In the genomic region with DNA sequence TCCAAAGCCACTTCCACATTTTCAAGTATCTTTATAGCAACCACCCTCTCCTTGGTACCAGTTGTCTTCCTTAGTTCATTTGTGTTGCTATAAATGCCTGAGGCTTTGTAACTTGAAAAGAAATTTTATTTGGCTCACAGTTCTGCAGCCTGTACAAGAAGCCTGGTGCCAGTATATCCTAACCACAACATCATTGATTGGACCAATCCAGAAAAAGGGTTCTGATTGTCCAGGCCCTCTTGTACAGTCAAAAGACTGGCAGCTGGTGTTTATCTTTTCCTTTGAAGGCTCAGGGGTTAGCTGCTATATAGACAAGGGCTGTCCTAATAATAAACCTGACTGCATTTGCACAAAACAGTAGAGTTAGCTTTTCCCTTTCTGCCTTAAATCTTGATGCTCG, we compare ENCODE assay signal across 24 cellular contexts.
"Had no signal": no experiment of that assay in that cellular context is flagged by ENCODE, and none has a peak within 500 bp of the region (broad histone marks: within the 10 kb centered on the region; RNA-seq: fewer than 3 reads in every experiment).

No MANE protein-coding gene starts in this region.

- H3K27me3 ChIP-seq: ovary, suprapubic skin, tibial artery, upper lobe of right lung had no signal

- H3K4me1 ChIP-seq: suprapubic skin, tibial artery, upper lobe of right lung had no signal

- DNase-seq: activated CD4-positive, alpha-beta memory T cell treated with anti-CD3 and anti-CD28 coated beads, Interleukin-2, amount 10 ng/mL, durations not matched to agents 7 days and 5 days; activated CD4-positive, alpha-beta T cell treated with anti-CD3 and anti-CD28 coated beads for 1 hour; activated CD4-positive, alpha-beta T cell treated with anti-CD3 and anti-CD28 coated beads, Interleukin-2, amount 10 ng/mL, durations not matched to agents 7 days and 5 days; activated gamma-delta T cell treated with Interleukin-2 at 50 U/mL for 16 hours; activated naive CD4-positive, alpha-beta T cell treated with anti-CD3 and anti-CD28 coated beads, Interleukin-2, amount 50 U/mL, for 16 hours; activated T-cell treated with anti-CD3 and anti-CD28 coated beads, Interleukin-2, amount 50 U/mL, for 4 hours; endodermal cell; islet precursor cell; left ventricle myocardium superior; naive thymus-derived CD4-positive, alpha-beta T cell; ovary; stimulated activated CD4-positive, alpha-beta T cell treated with anti-CD3 and anti-CD28 coated beads, Interleukin-1b, Interleukin-23, amount 100 ng/mL, for 48 hours; stimulated activated CD4-positive, alpha-beta T cell treated with anti-CD3 and anti-CD28 coated beads, Interleukin-4, amount 100 ng/mL, for 4 hours; stimulated activated CD8-positive, alpha-beta memory T cell treated with anti-CD3 and anti-CD28 coated beads, Interleukin-4, amount 100 ng/mL, for 48 hours; stimulated activated naive CD8-positive, alpha-beta T cell treated with anti-CD3 and anti-CD28 coated beads, Interleukin-15, amount 100 ng/mL, for 72 hours; T-helper 2 cell; tibial artery; upper lobe of right lung had no signal

- H3K4me3 ChIP-seq: ovary, smooth muscle cell, suprapubic skin, tibial artery, upper lobe of right lung had no signal

- H3K4me2 ChIP-seq: smooth muscle cell had no signal

- ATAC-seq: activated T-cell treated with anti-CD3 and anti-CD28 coated beads, Interleukin-2, amount 50 U/mL, for 4 hours; activated T-helper 17 cell treated with anti-CD3 and anti-CD28 coated beads, Interleukin-2, amount 50 U/mL, for 72 hours; esophagus mucosa; left ventricle myocardium superior; naive thymus-derived CD4-positive, alpha-beta T cell; sciatic nerve; stimulated activated memory B cell treated with anti-CD40 and anti-IgM and Interleukin-4, amounts not matched to agents 10 μg/mL and 1 μg/mL and 100 μg/mL, for 72 hours; stimulated activated naive CD8-positive, alpha-beta T cell treated with anti-CD3 and anti-CD28 coated beads, Interleukin-15, amount 100 ng/mL, for 72 hours; upper lobe of right lung had no signal

- H3K36me3 ChIP-seq: ovary had no signal

- H3K9me3 ChIP-seq: ovary, suprapubic skin, tibial artery, upper lobe of right lung had no signal

- H3K27ac ChIP-seq: ovary, suprapubic skin, tibial artery, upper lobe of right lung had no signal
